ENCODE assay signal across 23 cellular contexts in genomic region chr19:50897612-50898011, GRCh38. TPM values are rescaled to one million over a fixed set of nuclear protein-coding genes. Genes with fewer than 3 reads are reported as not detected.
DNase-seq lines count a peak whose midpoint lies in the region; ATAC-seq and TF ChIP-seq lines count a peak whose summit lies in the region.
"Had no signal": no experiment of that assay in that cellular context is flagged by ENCODE, and none has a peak within 500 bp of the region (broad histone marks: within the 10 kb centered on the region; RNA-seq: fewer than 3 reads in every experiment).

No MANE protein-coding gene starts in this region.

- H3K79me2 ChIP-seq in PC-9 (ENCODE audit: low read depth): no peaks in the 10 kb centered on the region

- intact Hi-C loops in PC-9 (cut with micrococcal nuclease; ENCODE audit: unreplicated experiment): no loop called here

- H4K20me1 ChIP-seq in PC-9 (ENCODE audit: insufficient read depth): no peaks in the 10 kb centered on the region

- H3K9me3 Mint-ChIP-seq in stimulated activated naive B cell treated with anti-CD40 and anti-IgM and Interleukin-4, amounts not matched to agents 10 μg/mL and 1 μg/mL and 100 μg/mL, for 72 hours: peaks cover 4 to 14% of the 10 kb centered on the region in 2 donors
- H3K9me3 Mint-ChIP-seq: activated naive CD8-positive, alpha-beta T cell treated with anti-CD3 and anti-CD28 coated beads, Interleukin-2, amount 50 U/mL, for 24 hours; dendritic cell treated with granulocyte-macrophage colony-stimulating factor and Interleukin-4, amounts not matched to agents 40 ng/mL and 50 ng/mL, for 4 days; mesothelial cell of epicardium had no signal

- peak; percentile 45 for DNase-seq in H4 (ENCODE audit: low spot score)
- DNase-seq in PC-9: no peak
- DNase-seq in stimulated activated naive B cell treated with anti-CD40 and anti-IgM and Interleukin-4, amounts not matched to agents 10 μg/mL and 1 μg/mL and 100 μg/mL, for 72 hours: no peak
- DNase-seq in medulla oblongata (ENCODE audit: extremely low spot score): no peak
- no peak for DNase-seq in GM13977 (ENCODE audit: low spot score)
- DNase-seq: activated naive CD8-positive, alpha-beta T cell treated with anti-CD3 and anti-CD28 coated beads, Interleukin-2, amount 50 U/mL, for 24 hours; C1 segment of cervical spinal cord; foreskin keratinocyte; KBM-7; NCI-H1048; NCI-H2107; NCI-H69; stimulated activated CD4-positive, alpha-beta T cell treated with anti-CD3 and anti-CD28 coated beads, Interleukin-12 subunit alpha, Interleukin-12 subunit beta, amount 100 ng/mL, for 4 hours; testis had no signal

- H3K27ac Mint-ChIP-seq in stimulated activated naive B cell treated with anti-CD40 and anti-IgM and Interleukin-4, amounts not matched to agents 10 μg/mL and 1 μg/mL and 100 μg/mL, for 72 hours: peak overlapping the region; percentile 95
- H3K27ac Mint-ChIP-seq: activated naive CD8-positive, alpha-beta T cell treated with anti-CD3 and anti-CD28 coated beads, Interleukin-2, amount 50 U/mL, for 24 hours; activated T-helper 1 cell treated with anti-CD3 and anti-CD28 coated beads, Interleukin-12 subunit alpha, Interleukin-12 subunit beta, Interleukin-2, Interleukin-4 antibody, amounts not matched to agents 30 ng/mL and 10 ng/mL and 1 ng/mL, durations not matched to agents 14 hours and 24 hours and 36 hours; dendritic cell treated with granulocyte-macrophage colony-stimulating factor and Interleukin-4, amounts not matched to agents 40 ng/mL and 50 ng/mL, for 4 days; mesothelial cell of epicardium had no signal

- peaks cover 27 to 50% of the 10 kb centered on the region in 2 donors for H3K4me1 Mint-ChIP-seq in stimulated activated naive B cell treated with anti-CD40 and anti-IgM and Interleukin-4, amounts not matched to agents 10 μg/mL and 1 μg/mL and 100 μg/mL, for 72 hours
- H3K4me1 Mint-ChIP-seq: mesothelial cell of epicardium had no signal

- in situ Hi-C loops in GM13977 (cut with MboI; ENCODE audit: low pct_unique_long_range_greater_than_20kb, low sequenced_read_pairs, unreplicated experiment): no loop called here

- peaks cover 1 to 10% of the 10 kb centered on the region in 2 donors for H3K36me3 Mint-ChIP-seq in stimulated activated naive B cell treated with anti-CD40 and anti-IgM and Interleukin-4, amounts not matched to agents 10 μg/mL and 1 μg/mL and 100 μg/mL, for 72 hours
- H3K36me3 Mint-ChIP-seq: mesothelial cell of epicardium had no signal

- no TSS peak for BruUV-seq in PC-9 (replicated peaks; lab: Mats Ljungman, UMichigan)

- H3F3A ChIP-seq in PC-9 (ENCODE audit: insufficient read depth, low read depth): no peaks in the 10 kb centered on the region

- H3K4me3 ChIP-seq in PC-9: no peak overlapping the region
- H3K4me3 ChIP-seq: SJSA1, testis had no signal

- peaks cover 14% of the 10 kb centered on the region; the same call in 1 of the 2 replicates for H3K27me3 ChIP-seq in PC-9 (ENCODE audit: insufficient read depth, low read depth)
- H3K27me3 ChIP-seq: SJSA1, testis had no signal

- no peak overlapping the region for H2AFZ ChIP-seq in PC-9

- no peak overlapping the region for H3K4me3 Mint-ChIP-seq in stimulated activated naive B cell treated with anti-CD40 and anti-IgM and Interleukin-4, amounts not matched to agents 10 μg/mL and 1 μg/mL and 100 μg/mL, for 72 hours
- H3K4me3 Mint-ChIP-seq: activated naive CD8-positive, alpha-beta T cell treated with anti-CD3 and anti-CD28 coated beads, Interleukin-2, amount 50 U/mL, for 24 hours; activated T-helper 1 cell treated with anti-CD3 and anti-CD28 coated beads, Interleukin-12 subunit alpha, Interleukin-12 subunit beta, Interleukin-2, Interleukin-4 antibody, amounts not matched to agents 30 ng/mL and 10 ng/mL and 1 ng/mL, durations not matched to agents 14 hours and 24 hours and 36 hours; dendritic cell treated with granulocyte-macrophage colony-stimulating factor and Interleukin-4, amounts not matched to agents 40 ng/mL and 50 ng/mL, for 4 days; mesothelial cell of epicardium had no signal

- no peaks in the 10 kb centered on the region for H3K9me2 ChIP-seq in PC-9 (ENCODE audit: insufficient read depth)

- peaks cover 12% of the 10 kb centered on the region; the same call in 1 of the 2 replicates for H3K4me1 ChIP-seq in PC-9 (replicated peaks; ENCODE audit: insufficient read depth)
- H3K4me1 ChIP-seq: foreskin keratinocyte, SJSA1, testis had no signal

- no peak overlapping the region for H3K27ac ChIP-seq in PC-9
- H3K27ac ChIP-seq: SJSA1, testis had no signal

- POLR2A ChIA-PET in PC-9 (lab: Charles Lee; ENCODE audit: unreplicated experiment): no interaction called here

- ATAC-seq in stimulated activated naive B cell treated with anti-CD40 and anti-IgM and Interleukin-4, amounts not matched to agents 10 μg/mL and 1 μg/mL and 100 μg/mL, for 72 hours (replicated peaks): no peak
- ATAC-seq in HG02870 (IDR thresholded peaks at IDR 0.05; ENCODE audit: unreplicated experiment): no peak
- ATAC-seq: activated naive CD8-positive, alpha-beta T cell treated with anti-CD3 and anti-CD28 coated beads, Interleukin-2, amount 50 U/mL, for 24 hours had no signal

- no peak overlapping the region for H3K4me2 ChIP-seq in PC-9

- CTCF ChIA-PET in PC-9 (lab: Charles Lee): no interaction called here

- TF ChIP-seq CTCF in GM12872 (IDR thresholded peaks at IDR 0.05; ENCODE audit: insufficient read depth, low read depth, low read length) (peak; percentile 36; the same call in 1 of the 3 replicates), PC-9 (conservative IDR thresholded peaks at IDR 0.05) (peak; percentile 47; the same call in 1 of the 2 replicates), GM13977 (IDR thresholded peaks at IDR 0.05; ENCODE audit: extremely low read depth, insufficient read depth, missing control alignments) (no peak)

- H3K9me3 ChIP-seq in PC-9 (ENCODE audit: insufficient read depth, low read depth): no peaks in the 10 kb centered on the region
- H3K9me3 ChIP-seq: SJSA1, testis had no signal

- H3K27me3 Mint-ChIP-seq in stimulated activated naive B cell treated with anti-CD40 and anti-IgM and Interleukin-4, amounts not matched to agents 10 μg/mL and 1 μg/mL and 100 μg/mL, for 72 hours: peaks cover 17 to 24% of the 10 kb centered on the region in 2 donors

- H3K36me3 ChIP-seq in PC-9 (ENCODE audit: low read depth): no peaks in the 10 kb centered on the region
- H3K36me3 ChIP-seq: SJSA1 had no signal

RNA-seq across cellular contexts. Expression of gene KLK4, which starts 13.6 kb away (rescaled TPM):
- not detected in 2 replicates for total RNA-seq in H4 (2014; rRNA removed; shearing (Covaris generic))
- total RNA-seq in PC-9 (2021): not detected in 2 replicates
- total RNA-seq: activated CD8-positive, alpha-beta memory T cell treated with anti-CD3 and anti-CD28 coated beads for 36 hours; activated T-helper 1 cell treated with anti-CD3 and anti-CD28 coated beads, Interleukin-12 subunit alpha, Interleukin-12 subunit beta, Interleukin-2, Interleukin-4 antibody, amounts not matched to agents 30 ng/mL and 10 ng/mL and 1 ng/mL, durations not matched to agents 14 hours and 24 hours and 36 hours; bronchial epithelial cell; endothelial cell of umbilical vein; foreskin keratinocyte; mesothelial cell of epicardium; SJSA1 had no signal

RNA-seq across cellular contexts. Expression of gene KLK2, which starts 24.4 kb away (rescaled TPM):
- not detected in 2 replicates for total RNA-seq in H4 (2014; rRNA removed; shearing (Covaris generic))
- total RNA-seq in PC-9 (2021): not detected in 2 replicates
- total RNA-seq: activated CD8-positive, alpha-beta memory T cell treated with anti-CD3 and anti-CD28 coated beads for 36 hours; activated T-helper 1 cell treated with anti-CD3 and anti-CD28 coated beads, Interleukin-12 subunit alpha, Interleukin-12 subunit beta, Interleukin-2, Interleukin-4 antibody, amounts not matched to agents 30 ng/mL and 10 ng/mL and 1 ng/mL, durations not matched to agents 14 hours and 24 hours and 36 hours; endothelial cell of umbilical vein; foreskin keratinocyte; mesothelial cell of epicardium; SJSA1 had no signal

RNA-seq across cellular contexts. Expression of gene KLK3, which starts 42.9 kb away (rescaled TPM):
- total RNA-seq in H4 (2014; rRNA removed; shearing (Covaris generic)): not detected in 2 replicates
- total RNA-seq in PC-9 (2021): not detected in 2 replicates
- total RNA-seq: activated CD8-positive, alpha-beta memory T cell treated with anti-CD3 and anti-CD28 coated beads for 36 hours; activated T-helper 1 cell treated with anti-CD3 and anti-CD28 coated beads, Interleukin-12 subunit alpha, Interleukin-12 subunit beta, Interleukin-2, Interleukin-4 antibody, amounts not matched to agents 30 ng/mL and 10 ng/mL and 1 ng/mL, durations not matched to agents 14 hours and 24 hours and 36 hours; bronchial epithelial cell; endothelial cell of umbilical vein; foreskin keratinocyte; mesothelial cell of epicardium; SJSA1 had no signal

RNA-seq across cellular contexts. Expression of gene KLK5, which starts 55.2 kb away (rescaled TPM):
- total RNA-seq in H4 (2014; rRNA removed; shearing (Covaris generic)): 0.64 TPM in 1 of 2 replicates, not detected in the other
- 405 and 412 TPM in 2 replicates for total RNA-seq in PC-9 (2021)
- total RNA-seq: activated CD8-positive, alpha-beta memory T cell treated with anti-CD3 and anti-CD28 coated beads for 36 hours; activated T-helper 1 cell treated with anti-CD3 and anti-CD28 coated beads, Interleukin-12 subunit alpha, Interleukin-12 subunit beta, Interleukin-2, Interleukin-4 antibody, amounts not matched to agents 30 ng/mL and 10 ng/mL and 1 ng/mL, durations not matched to agents 14 hours and 24 hours and 36 hours; endothelial cell of umbilical vein; SJSA1 had no signal
